ENCODE assay signal across 23 cellular contexts in genomic region chr4:19024047-19024446, GRCh38.
DNase-seq lines count a peak whose midpoint lies in the region; ATAC-seq, FAIRE-seq and TF ChIP-seq lines count a peak whose summit lies in the region.
"Had no signal": no experiment of that assay in that cellular context is flagged by ENCODE, and none has a peak within 500 bp of the region (broad histone marks: within the 10 kb centered on the region; RNA-seq: fewer than 3 reads in every experiment).

No MANE protein-coding gene starts in this region.

- H3K79me1 ChIP-seq in H1 (ENCODE audit: low read depth, low read length): no peaks in the 10 kb centered on the region
- peaks cover 6% of the 10 kb centered on the region for H3K79me1 ChIP-seq in trophoblast cell (ENCODE audit: low read length)

- no peaks in the 10 kb centered on the region for H3K79me2 ChIP-seq in GM23338 (replicated peaks; ENCODE audit: insufficient read depth)
- no peaks in the 10 kb centered on the region for H3K79me2 ChIP-seq in H1 (ENCODE audit: control insufficient read depth in 1 of 2, insufficient read depth in 2 of 2, low read length in 2 of 2)
- H3K79me2 ChIP-seq in trophoblast cell (ENCODE audit: control insufficient read depth, insufficient read depth, low read length, poor library complexity): no peaks in the 10 kb centered on the region

- no peak overlapping the region for H4K5ac ChIP-seq in H1 (ENCODE audit: insufficient read length, low read depth, low read length)

- H3K14ac ChIP-seq in H1 (ENCODE audit: insufficient read length): no peak overlapping the region
- H3K14ac ChIP-seq in trophoblast cell (ENCODE audit: low read length): peak overlapping the region; percentile 48

- intact Hi-C loops in vagina (cut with DNase I): no loop called here

- H3K4ac ChIP-seq in H1 (replicated peaks; ENCODE audit: insufficient read length, low read depth, low read length) (no peak overlapping the region), trophoblast cell (ENCODE audit: low read depth, low read length) (no peak overlapping the region)

- H3K27ac ChIP-seq in GM23338 (ENCODE audit: low read depth) (no peak overlapping the region), H1 (ENCODE audit: low read depth, low read length) (no peak overlapping the region), trophoblast cell (ENCODE audit: low read depth, low read length) (peak overlapping the region; percentile 71), vagina (no peak overlapping the region)
- H3K27ac ChIP-seq: 22Rv1; A549; BLaER1 treated with 17β-estradiol and CSF1 and Interleukin-3, amounts not matched to agents 10 nM and 100 nM; C4-2B had no signal

- no peak overlapping the region for H2BK5ac ChIP-seq in H1 (ENCODE audit: low read depth, low read length)
- H2BK5ac ChIP-seq in trophoblast cell (ENCODE audit: low read depth, low read length, poor library complexity): no peak overlapping the region

- H3K36me3 ChIP-seq in GM23338 (ENCODE audit: insufficient read depth) (no peaks in the 10 kb centered on the region), H1 (ENCODE audit: control insufficient read depth in 2 of 4, insufficient read depth in 4 of 4, low read length in 3 of 4) (no peaks in the 10 kb centered on the region), trophoblast cell (ENCODE audit: control insufficient read depth in 1 of 2, insufficient read depth in 2 of 2, low read length in 2 of 2) (no peaks in the 10 kb centered on the region), vagina (no peaks in the 10 kb centered on the region)
- H3K36me3 ChIP-seq: BLaER1 treated with 17β-estradiol and CSF1 and Interleukin-3, amounts not matched to agents 10 nM and 100 nM had no signal

- peaks cover 6% of the 10 kb centered on the region; the same call in 1 of the 2 replicates for H3K9me2 ChIP-seq in GM23338 (ENCODE audit: insufficient read depth)

- peaks cover 3% of the 10 kb centered on the region; the same call in 1 of the 3 replicates for H3K4me1 Mint-ChIP-seq in GM23338
- H3K4me1 Mint-ChIP-seq: B cell had no signal

- no peak for TF ChIP-seq CTCF in GM23338 (conservative IDR thresholded peaks at IDR 0.05; ENCODE audit: low read depth in 2 of 2)
- no peak for TF ChIP-seq CTCF in H1 (IDR thresholded peaks at IDR 0.05; ENCODE audit: control extremely low read depth in 1 of 3, insufficient read depth in 1 of 3, low read depth in 1 of 3, low read length in 3 of 3)
- no peak for TF ChIP-seq CTCF in vagina (IDR thresholded peaks at IDR 0.05)

- no peaks in the 10 kb centered on the region for H4K20me1 ChIP-seq in GM23338 (replicated peaks; ENCODE audit: insufficient read depth)
- H4K20me1 ChIP-seq in H1 (replicated peaks in 1 of 2; ENCODE audit: control insufficient read depth in 1 of 2, insufficient read depth in 2 of 2, low read length in 2 of 2): no peaks in the 10 kb centered on the region
- H4K20me1 ChIP-seq: BLaER1 treated with 17β-estradiol and CSF1 and Interleukin-3, amounts not matched to agents 10 nM and 100 nM had no signal

- H3K56ac ChIP-seq in H1 (replicated peaks; ENCODE audit: insufficient read length, low read depth, low read length): no peak overlapping the region

- H3F3A ChIP-seq in GM23338 (replicated peaks; ENCODE audit: low read depth): no peaks in the 10 kb centered on the region

- no peaks in the 10 kb centered on the region for H3K9me3 Mint-ChIP-seq in GM23338

- H3K4me2 ChIP-seq in GM23338 (no peak overlapping the region), H1 (ENCODE audit: insufficient read depth in 1 of 2, low read depth in 2 of 2, low read length in 2 of 2) (no peak overlapping the region), trophoblast cell (ENCODE audit: low read length) (no peak overlapping the region)
- H3K4me2 ChIP-seq: A549 had no signal

- POLR2A ChIA-PET in H1 (lab: Charles Lee; ENCODE audit: partially characterized antibody): no interaction called here

- TF ChIP-seq POLR2A in H1 (IDR thresholded peaks at IDR 0.05; ENCODE audit: control extremely low read depth in 1 of 2, low read depth in 2 of 2, low read length in 2 of 2) (no peak), vagina (IDR thresholded peaks at IDR 0.05) (no peak)

- no peak overlapping the region for H2AK5ac ChIP-seq in H1 (ENCODE audit: low read depth, low read length)
- H2AK5ac ChIP-seq in trophoblast cell (ENCODE audit: low read length): no peak overlapping the region

- H3K18ac ChIP-seq in H1 (ENCODE audit: extremely low read depth, low read length) (no peak overlapping the region), trophoblast cell (ENCODE audit: low read length) (no peak overlapping the region)

- H2AFZ ChIP-seq in GM23338 (peak overlapping the region; percentile 60; the same call in 1 of the 2 replicates), H1 (ENCODE audit: low read length) (no peak overlapping the region), trophoblast cell (ENCODE audit: insufficient read depth, low read length, poor library complexity) (no peak overlapping the region)

- no peak overlapping the region for H3K4me3 Mint-ChIP-seq in GM23338
- H3K4me3 Mint-ChIP-seq: B cell; CD4-positive, alpha-beta T cell; CD8-positive, alpha-beta T cell had no signal

- no peak for FAIRE-seq in H1 (lab: Jason Lieb, UNC)
- FAIRE-seq: A549, D721Med, G401.6, GM12891, GM19239 had no signal

- no peak for TF ChIP-seq EP300 in H1 (IDR thresholded peaks at IDR 0.05; ENCODE audit: borderline replicate concordance in 1 of 2, low read depth in 2 of 2, low read length in 2 of 2)

- DNase-seq in GM23338 (ENCODE audit: low spot score): no peak
- no peak for DNase-seq in H1 (ENCODE audit: low read depth in 1 of 2, low spot score in 2 of 2)
- peak; percentile 57 for DNase-seq in islet precursor cell
- DNase-seq in trophoblast cell: peak in 1 of 2 donors; percentile 25
- DNase-seq in vagina (ENCODE audit: extremely low spot score in 2 of 2): no peak
- no peak for DNase-seq in hypothalamus (lab: John Stamatoyannopoulos, UW)
- DNase-seq in Kasumi-1 (lab: John Stamatoyannopoulos, UW): no peak
- DNase-seq: AML-193; Caco-2; Calu3; CD4-positive, alpha-beta T cell; CD8-positive, alpha-beta T cell; DMS79 treated with DMSO at 0.1 percent for 48 hours; GF-D8 had no signal

- WGBS in H1 (ENCODE audit: extremely low coverage in 1 of 2, insufficient coverage in 1 of 2, insufficient read length in 1 of 2, insufficient replicate concordance in 2 of 2, low coverage in 1 of 2, low lambda C conversion rate in 2 of 2, missing lambda C conversion rate in 1 of 2), 2 experiments: 94% methylated on average over 8 of the region's 8 CpGs; no CpG with 5 or more reads in 1 of the 2 experiments
- WGBS in trophoblast cell (ENCODE audit: extremely low coverage, insufficient coverage, insufficient read length): no CpG with 5 or more reads among the region's 8 CpGs

- H2BK12ac ChIP-seq in H1 (ENCODE audit: low read depth, low read length) (no peak overlapping the region), trophoblast cell (ENCODE audit: low read length) (peak overlapping the region; percentile 50)

- no peak overlapping the region for H2BK15ac ChIP-seq in H1 (ENCODE audit: low read length)

- H2BK20ac ChIP-seq in H1 (ENCODE audit: low read length): no peak overlapping the region

- no peak for ATAC-seq in GM23338
- ATAC-seq: A549; CD8-positive, alpha-beta T cell had no signal

- no peaks in the 10 kb centered on the region for H3K36me3 Mint-ChIP-seq in GM23338 (ENCODE audit: low read depth)
- H3K36me3 Mint-ChIP-seq: CD8-positive, alpha-beta T cell had no signal

- no peaks in the 10 kb centered on the region for H3K23me2 ChIP-seq in H1 (ENCODE audit: low read depth, low read length)

- H3K27me3 ChIP-seq in GM23338 (ENCODE audit: insufficient read depth): no peaks in the 10 kb centered on the region
- no peaks in the 10 kb centered on the region for H3K27me3 ChIP-seq in H1 (replicated peaks in 1 of 4; ENCODE audit: control insufficient read depth in 3 of 4, extremely low read depth in 1 of 4, insufficient read depth in 3 of 4, low read length in 3 of 4)
- no peaks in the 10 kb centered on the region for H3K27me3 ChIP-seq in trophoblast cell (ENCODE audit: insufficient read depth, low read length)
- no peaks in the 10 kb centered on the region for H3K27me3 ChIP-seq in vagina
- H3K27me3 ChIP-seq: BLaER1 treated with 17β-estradiol and CSF1 and Interleukin-3, amounts not matched to agents 10 nM and 100 nM had no signal

- no peak overlapping the region for H4K91ac ChIP-seq in H1 (replicated peaks; ENCODE audit: insufficient read length, low read length)
- peak overlapping the region; percentile 59 for H4K91ac ChIP-seq in trophoblast cell (ENCODE audit: low read depth, low read length)

- no peak overlapping the region for H4K8ac ChIP-seq in H1 (ENCODE audit: extremely low read depth, insufficient read depth, low read length)
- H4K8ac ChIP-seq in trophoblast cell (ENCODE audit: low read depth, low read length): no peak overlapping the region

- H3K4me1 ChIP-seq in GM23338 (ENCODE audit: insufficient read depth) (no peaks in the 10 kb centered on the region), H1 (replicated peaks in 1 of 4; ENCODE audit: control insufficient read depth in 3 of 4, insufficient read depth in 4 of 4, low read length in 3 of 4) (no peaks in the 10 kb centered on the region), trophoblast cell (ENCODE audit: control insufficient read depth in 1 of 2, insufficient read depth in 2 of 2, low read length in 2 of 2) (no peaks in the 10 kb centered on the region), vagina (no peaks in the 10 kb centered on the region)
- H3K4me1 ChIP-seq: A549 had no signal

- no peak overlapping the region for H3K4me3 ChIP-seq in GM23338
- H3K4me3 ChIP-seq in H1 (ENCODE audit: extremely low read depth in 1 of 4, insufficient read depth in 2 of 4, low read depth in 3 of 4, low read length in 4 of 4): no peak overlapping the region
- H3K4me3 ChIP-seq in trophoblast cell (ENCODE audit: low read depth, low read length): no peak overlapping the region
- H3K4me3 ChIP-seq in vagina: no peak overlapping the region
- H3K4me3 ChIP-seq: A549; BLaER1 treated with 17β-estradiol and CSF1 and Interleukin-3, amounts not matched to agents 10 nM and 100 nM had no signal

- no peaks in the 10 kb centered on the region for H3K27me3 Mint-ChIP-seq in GM23338 (ENCODE audit: insufficient read depth, low read depth, poor library complexity)
- H3K27me3 Mint-ChIP-seq: B cell; CD4-positive, alpha-beta T cell had no signal

- CTCF ChIA-PET in H1 (lab: Charles Lee; ENCODE audit: partially characterized antibody): no interaction called here

- no peak overlapping the region for H3K27ac Mint-ChIP-seq in GM23338
- H3K27ac Mint-ChIP-seq: B cell; CD4-positive, alpha-beta T cell; CD8-positive, alpha-beta T cell had no signal

- no peak overlapping the region for H3K9ac ChIP-seq in H1 (replicated peaks in 1 of 4; ENCODE audit: extremely low read depth in 1 of 4, low read depth in 3 of 4, low read length in 3 of 4)
- H3K9ac ChIP-seq in trophoblast cell (ENCODE audit: low read length): no peak overlapping the region
- H3K9ac ChIP-seq: BLaER1 treated with 17β-estradiol and CSF1 and Interleukin-3, amounts not matched to agents 10 nM and 100 nM had no signal

- no peaks in the 10 kb centered on the region for H3K9me3 ChIP-seq in H1 (ENCODE audit: insufficient read depth in 2 of 2, low read depth in 1 of 2, low read length in 1 of 2)
- H3K9me3 ChIP-seq in trophoblast cell (ENCODE audit: insufficient read depth, low read depth, low read length): no peaks in the 10 kb centered on the region
- H3K9me3 ChIP-seq in vagina: no peaks in the 10 kb centered on the region
- H3K9me3 ChIP-seq: A549, Caco-2 had no signal

- TF ChIP-seq RAD21 in H1 (IDR thresholded peaks at IDR 0.05 in 1 of 2, conservative IDR thresholded peaks at IDR 0.05 in 1 of 2; ENCODE audit: low read depth in 2 of 2, low read length in 2 of 2): no peak

- no peak overlapping the region for H2BK120ac ChIP-seq in H1 (replicated peaks; ENCODE audit: low read depth, low read length)
- peak overlapping the region; percentile 11 for H2BK120ac ChIP-seq in trophoblast cell (ENCODE audit: insufficient read depth, low read length, poor library complexity)

- H4K12ac ChIP-seq in trophoblast cell (ENCODE audit: low read depth, low read length): peak overlapping the region; percentile 51

- H3K23ac ChIP-seq in H1 (ENCODE audit: insufficient read length) (no peak overlapping the region), trophoblast cell (ENCODE audit: low read length) (no peak overlapping the region)
